ENCODE assay signal across 27 cellular contexts in the genomic region with DNA sequence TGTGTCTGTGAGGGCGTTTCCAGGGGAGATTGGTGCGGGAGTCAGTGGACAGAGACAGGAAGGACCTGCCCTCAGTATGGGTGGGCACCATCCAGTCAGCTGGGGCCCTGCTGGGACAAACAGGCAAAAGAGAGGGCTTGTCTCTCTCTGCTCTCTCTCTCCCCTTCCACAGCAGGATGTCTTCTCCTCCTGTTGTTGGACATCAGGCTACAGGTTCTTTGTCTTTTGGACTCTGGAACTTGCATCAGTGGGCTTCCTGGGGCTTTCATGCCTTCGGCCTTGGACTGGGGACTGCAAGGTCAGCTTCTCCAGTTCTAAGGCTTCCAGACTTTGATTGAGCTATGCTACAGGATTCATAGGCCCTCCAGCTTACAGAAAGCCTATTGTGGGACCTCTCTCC.
"Had no signal": no experiment of that assay in that cellular context is flagged by ENCODE, and none has a peak within 500 bp of the region (broad histone marks: within the 10 kb centered on the region; RNA-seq: fewer than 3 reads in every experiment).

No MANE protein-coding gene starts in this region.

- DNase-seq: dermis blood vessel endothelial cell; effector memory CD8-positive, alpha-beta T cell; erythroblast; esophagus squamous epithelium; foreskin melanocyte; glutamatergic neuron; heart right ventricle; hippocampal formation; kidney glomerular epithelial cell; left ventricle myocardium superior; lower lobe of right lung; naive thymus-derived CD8-positive, alpha-beta T cell; nephron progenitor cell; occipital lobe; ovary; posterior cingulate gyrus; sigmoid colon; stimulated activated CD4-positive, alpha-beta T cell treated with anti-CD3 and anti-CD28 coated beads, Interleukin-4, amount 100 ng/mL, for 4 hours; stimulated activated naive B cell treated with anti-CD40 and anti-IgM and Interleukin-4, amounts not matched to agents 10 μg/mL and 1 μg/mL and 100 μg/mL, for 72 hours; upper lobe of left lung had no signal

- H3K4me1 Mint-ChIP-seq: naive thymus-derived CD8-positive, alpha-beta T cell; stimulated activated naive B cell treated with anti-CD40 and anti-IgM and Interleukin-4, amounts not matched to agents 10 μg/mL and 1 μg/mL and 100 μg/mL, for 72 hours had no signal

- H3K4me3 Mint-ChIP-seq: effector memory CD8-positive, alpha-beta T cell; naive thymus-derived CD8-positive, alpha-beta T cell; nephron progenitor cell; stimulated activated naive B cell treated with anti-CD40 and anti-IgM and Interleukin-4, amounts not matched to agents 10 μg/mL and 1 μg/mL and 100 μg/mL, for 72 hours; stimulated activated naive CD8-positive, alpha-beta T cell treated with anti-CD3 and anti-CD28 coated beads, Interleukin-15, Interleukin-2, amounts not matched to agents 100 ng/mL and 50 ng/mL, for 24 hours had no signal

- H3K27me3 Mint-ChIP-seq: effector memory CD8-positive, alpha-beta T cell; naive thymus-derived CD8-positive, alpha-beta T cell; stimulated activated naive B cell treated with anti-CD40 and anti-IgM and Interleukin-4, amounts not matched to agents 10 μg/mL and 1 μg/mL and 100 μg/mL, for 72 hours; stimulated activated naive CD8-positive, alpha-beta T cell treated with anti-CD3 and anti-CD28 coated beads, Interleukin-15, Interleukin-2, amounts not matched to agents 100 ng/mL and 50 ng/mL, for 24 hours had no signal

- H3K27me3 ChIP-seq: esophagus squamous epithelium, heart right ventricle, ovary, sigmoid colon, tibial nerve, upper lobe of left lung had no signal

- H3K4me1 ChIP-seq: esophagus squamous epithelium, tibial nerve, upper lobe of left lung had no signal

- H3K27ac ChIP-seq: coronary artery, esophagus squamous epithelium, heart right ventricle, lower lobe of right lung, ovary, sigmoid colon, thoracic aorta, tibial nerve, upper lobe of left lung had no signal

- H3K9me3 Mint-ChIP-seq: nephron progenitor cell; stimulated activated naive B cell treated with anti-CD40 and anti-IgM and Interleukin-4, amounts not matched to agents 10 μg/mL and 1 μg/mL and 100 μg/mL, for 72 hours; stimulated activated naive CD8-positive, alpha-beta T cell treated with anti-CD3 and anti-CD28 coated beads, Interleukin-15, Interleukin-2, amounts not matched to agents 100 ng/mL and 50 ng/mL, for 24 hours had no signal

- H3K4me3 ChIP-seq: coronary artery, esophagus squamous epithelium, heart right ventricle, lower lobe of right lung, ovary, sigmoid colon, thoracic aorta, tibial nerve, upper lobe of left lung had no signal

- ATAC-seq: effector memory CD8-positive, alpha-beta T cell; heart right ventricle; left ventricle myocardium superior; lower lobe of right lung; naive thymus-derived CD8-positive, alpha-beta T cell; stimulated activated naive B cell treated with anti-CD40 and anti-IgM and Interleukin-4, amounts not matched to agents 10 μg/mL and 1 μg/mL and 100 μg/mL, for 72 hours had no signal

- FAIRE-seq: endometrium, islet of Langerhans, urothelium cell line had no signal

- H3K27ac Mint-ChIP-seq: effector memory CD8-positive, alpha-beta T cell; naive thymus-derived CD8-positive, alpha-beta T cell; nephron progenitor cell; stimulated activated naive B cell treated with anti-CD40 and anti-IgM and Interleukin-4, amounts not matched to agents 10 μg/mL and 1 μg/mL and 100 μg/mL, for 72 hours; stimulated activated naive CD8-positive, alpha-beta T cell treated with anti-CD3 and anti-CD28 coated beads, Interleukin-15, Interleukin-2, amounts not matched to agents 100 ng/mL and 50 ng/mL, for 24 hours had no signal

- H3K36me3 Mint-ChIP-seq: naive thymus-derived CD8-positive, alpha-beta T cell; stimulated activated naive B cell treated with anti-CD40 and anti-IgM and Interleukin-4, amounts not matched to agents 10 μg/mL and 1 μg/mL and 100 μg/mL, for 72 hours had no signal

- H3K36me3 ChIP-seq: esophagus squamous epithelium, lower lobe of right lung, ovary, sigmoid colon, thoracic aorta, tibial nerve, upper lobe of left lung had no signal

- H3K9me3 ChIP-seq: esophagus squamous epithelium, heart right ventricle, lower lobe of right lung, ovary, sigmoid colon, thoracic aorta, tibial nerve, upper lobe of left lung had no signal
